Comparison of ENCODE assay signal across 10 cellular contexts in the genomic region with DNA sequence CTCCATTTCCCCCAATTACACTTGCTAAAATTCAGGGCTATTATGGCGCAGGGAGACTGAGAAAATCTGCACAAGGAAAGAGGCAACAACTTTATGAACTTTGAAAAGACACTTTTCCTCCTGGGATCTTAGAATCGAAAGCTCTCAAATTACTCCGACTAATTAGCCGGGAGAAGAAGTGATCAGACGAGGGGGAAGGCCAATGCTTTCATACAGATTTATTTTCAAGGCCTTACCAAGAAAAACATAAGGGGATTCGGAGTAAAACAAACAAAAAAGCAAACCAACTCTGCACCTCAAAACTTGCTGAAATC. TPM values are rescaled to one million over a fixed set of nuclear protein-coding genes. Genes with fewer than 3 reads are reported as not detected.
A peak's percentile ranks its signal among the peaks of the same experiment; 100 is the strongest.
DNase-seq lines count a peak whose midpoint lies in the region; ATAC-seq, FAIRE-seq and TF ChIP-seq lines count a peak whose summit lies in the region.
"Had no signal": no experiment of that assay in that cellular context is flagged by ENCODE, and none has a peak within 500 bp of the region (broad histone marks: within the 10 kb centered on the region; RNA-seq: fewer than 3 reads in every experiment).

No MANE protein-coding gene starts in this region.

- TF ChIP-seq RAD21 in GM12878 (IDR thresholded peaks at IDR 0.05; ENCODE audit: insufficient read depth, low read depth, low read length) = no peak

- H3K9ac ChIP-seq in GM12878 (ENCODE audit: control insufficient read depth, insufficient read depth, low read length) = no peak overlapping the region

- H3K4me3 ChIP-seq in CD4-positive, CD25-positive, alpha-beta regulatory T cell (ENCODE audit: low read depth, low read length) = no peak overlapping the region
- H3K4me3 ChIP-seq in HEK293 (ENCODE audit: low read depth, low read length) (peak overlapping the region; percentile 84), GM12878 (no peak overlapping the region), adrenal gland (no peak overlapping the region)

- H3K9me3 Mint-ChIP-seq in CD4-positive, CD25-positive, alpha-beta regulatory T cell = peaks cover 0 to 13% (median 3%) of the 10 kb centered on the region in 7 donors
- peaks cover 0 to 42% (median 35%) of the 10 kb centered on the region in 7 donors for H3K9me3 Mint-ChIP-seq in naive B cell

- FAIRE-seq in GM12878 (lab: Jason Lieb, UNC) = no peak

- H2AFZ ChIP-seq in GM12878 (ENCODE audit: control insufficient read depth, low read depth, low read length) = no peak overlapping the region

- TF ChIP-seq POLR2A in GM12878 (IDR thresholded peaks at IDR 0.05; ENCODE audit: low read depth, low read length) (no peak), adrenal gland (IDR thresholded peaks at IDR 0.05) (no peak)

- peaks cover 64% of the 10 kb centered on the region for H3K4me1 ChIP-seq in CD4-positive, CD25-positive, alpha-beta regulatory T cell (ENCODE audit: control insufficient read depth, insufficient read depth, low read length, poor library complexity, severe bottlenecking)
- H3K4me1 ChIP-seq in HEK293 (ENCODE audit: control insufficient read depth, insufficient read depth, low read length) = no peaks in the 10 kb centered on the region
- peaks cover 14% of the 10 kb centered on the region; the same call in 1 of the 2 replicates for H3K4me1 ChIP-seq in GM12878 (ENCODE audit: control insufficient read depth, insufficient read depth, low read length)
- H3K4me1 ChIP-seq in adrenal gland (replicated peaks in 1 of 2) = peaks cover 14 to 54% of the 10 kb centered on the region in 2 donors
- H3K4me1 ChIP-seq: foreskin keratinocyte had no signal

- peaks cover 83% of the 10 kb centered on the region for H3K27me3 Mint-ChIP-seq in CD4-positive, CD25-positive, alpha-beta regulatory T cell
- H3K27me3 Mint-ChIP-seq in naive B cell = peaks cover 67 to 75% (median 75%) of the 10 kb centered on the region in 3 donors

- CTCF ChIA-PET in HEK293 (lab: Yijun Ruan, JAX) = interaction anchor here (0.7 to 3.2 kb wide), 6 partner anchors 61 to 1488 kb away, joined by 3 to 13 read pairs (median 5); no protein-coding TSS in a partner anchor
- CTCF ChIA-PET in GM12878 (lab: Yijun Ruan, JAX) = interaction anchor here (2.5 kb wide), 1 partner anchor 168 kb away, joined by 5 read pairs; no protein-coding TSS in a partner anchor

- H3K27ac Mint-ChIP-seq in CD4-positive, CD25-positive, alpha-beta regulatory T cell = no peak overlapping the region
- H3K27ac Mint-ChIP-seq in naive B cell = peak overlapping the region in 3 of 6 donors; percentile 58 to 90 (median 64)

- intact Hi-C loops in GM12878 (cut with micrococcal nuclease; ENCODE audit: unreplicated experiment) (loop anchor here (10.0 kb wide), 1 partner anchor 165 kb away; no protein-coding TSS in a partner anchor), adrenal gland (cut with DNase I) (no loop called here)

- WGBS in GM12878 (ENCODE audit: insufficient coverage, insufficient replicate concordance, low lambda C conversion rate, missing lambda C conversion rate) = 48% methylated on average over 6 of the region's 6 CpGs
- WGBS in adrenal gland, 4 donors = 36 to 42% (median 40%) methylated on average over 6 of the region's 6 CpGs

- peak overlapping the region; percentile 87; the same call in 1 of the 2 replicates for H3K4me2 ChIP-seq in GM12878 (ENCODE audit: control insufficient read depth, insufficient read depth)

- peaks cover 51% of the 10 kb centered on the region for H3K27me3 ChIP-seq in CD4-positive, CD25-positive, alpha-beta regulatory T cell (ENCODE audit: control insufficient read depth, insufficient read depth, low read length)
- peaks cover 37 to 65% of the 10 kb centered on the region in 2 experiments for H3K27me3 ChIP-seq in GM12878 (replicated peaks in 1 of 2; ENCODE audit: control insufficient read depth in 2 of 2, insufficient read depth in 2 of 2, low read length in 1 of 2)
- H3K27me3 ChIP-seq in adrenal gland = peaks cover 92% of the 10 kb centered on the region

- SMC1A ChIA-PET in GM12878 (lab: Charles Lee; ENCODE audit: uncharacterized antibody, unreplicated experiment) = no interaction called here

- in situ Hi-C loops in GM12878 (cut with MboI) = no loop called here

- H3K27ac ChIP-seq in CD4-positive, CD25-positive, alpha-beta regulatory T cell (ENCODE audit: insufficient read depth, low read length, poor library complexity, severe bottlenecking) = no peak overlapping the region
- peak overlapping the region; percentile 93 for H3K27ac ChIP-seq in HEK293 (ENCODE audit: extremely low read depth, low read depth, low read length)
- H3K27ac ChIP-seq in GM12878 (ENCODE audit: control insufficient read depth, insufficient read depth) = no peak overlapping the region
- H3K27ac ChIP-seq in adrenal gland = no peak overlapping the region
- H3K27ac ChIP-seq: foreskin keratinocyte had no signal

- no peaks in the 10 kb centered on the region for H3K79me2 ChIP-seq in GM12878 (ENCODE audit: control insufficient read depth, insufficient read depth, low read length)

- H3K4me1 Mint-ChIP-seq in CD4-positive, CD25-positive, alpha-beta regulatory T cell = peaks cover 22 to 66% (median 33%) of the 10 kb centered on the region in 4 donors
- peaks cover 36 to 48% (median 40%) of the 10 kb centered on the region in 3 donors for H3K4me1 Mint-ChIP-seq in naive B cell

- RAD21 ChIA-PET in GM12878 (lab: Charles Lee; ENCODE audit: unreplicated experiment) = no interaction called here

- BruUV-seq in GM12878 (replicated peaks; lab: Mats Ljungman, UMichigan) = no TSS peak

- POLR2A ChIA-PET in HEK293 (lab: Yijun Ruan, JAX) (interaction anchor here (1.4 kb wide), 1 partner anchor 19 kb away, joined by 4 read pairs; no protein-coding TSS in a partner anchor), GM12878 (lab: Charles Lee) (no interaction called here)

- peak overlapping the region; percentile 76 to 85 (median 81) for H3K4me3 Mint-ChIP-seq in CD4-positive, CD25-positive, alpha-beta regulatory T cell
- peak overlapping the region; percentile 44 to 86 (median 80) for H3K4me3 Mint-ChIP-seq in naive B cell

- TF ChIP-seq CTCF in HEK293 (tag by site-specific recombination; IDR thresholded peaks at IDR 0.05) (no peak), GM12878 (IDR thresholded peaks at IDR 0.05 in 2 of 3, conservative IDR thresholded peaks at IDR 0.05 in 1 of 3; ENCODE audit: control insufficient read depth in 2 of 3, extremely low read depth in 1 of 3, insufficient read depth in 1 of 3, low read depth in 3 of 3, low read length in 3 of 3) (no peak), adrenal gland (IDR thresholded peaks at IDR 0.05) (no peak)

- no peaks in the 10 kb centered on the region for H4K20me1 ChIP-seq in GM12878 (ENCODE audit: control insufficient read depth, insufficient read depth)

- H3K36me3 ChIP-seq in CD4-positive, CD25-positive, alpha-beta regulatory T cell (ENCODE audit: control insufficient read depth, insufficient read depth, low read length) = no peaks in the 10 kb centered on the region
- peaks cover 0 to 31% of the 10 kb centered on the region in 2 experiments; a peak in 1 of 3 replicates for H3K36me3 ChIP-seq in HEK293 (ENCODE audit: control insufficient read depth in 2 of 2, insufficient read depth in 1 of 2, low read length in 2 of 2)
- no peaks in the 10 kb centered on the region for H3K36me3 ChIP-seq in GM12878 (ENCODE audit: control insufficient read depth in 2 of 2, insufficient read depth in 2 of 2, low read length in 1 of 2)
- H3K36me3 ChIP-seq in adrenal gland (replicated peaks in 1 of 2) = no peaks in the 10 kb centered on the region

- no peaks in the 10 kb centered on the region for H3K9me3 ChIP-seq in CD4-positive, CD25-positive, alpha-beta regulatory T cell (ENCODE audit: control insufficient read depth in 2 of 2, low read length in 2 of 2)
- no peaks in the 10 kb centered on the region for H3K9me3 ChIP-seq in HEK293 (ENCODE audit: control insufficient read depth, insufficient read depth, low read depth, low read length)
- H3K9me3 ChIP-seq in GM12878 (replicated peaks; ENCODE audit: control insufficient read depth, insufficient read depth, low read length) = no peaks in the 10 kb centered on the region; the same call in 2 of the 3 replicates
- H3K9me3 ChIP-seq in adrenal gland (replicated peaks in 1 of 3) = no peaks in the 10 kb centered on the region

- ATAC-seq in CD4-positive, CD25-positive, alpha-beta regulatory T cell (ENCODE audit: low read depth in 2 of 2) = no peak
- ATAC-seq in GM12878 (no peak), naive B cell (ENCODE audit: low read depth in 2 of 2) (no peak), HG03342 (IDR thresholded peaks at IDR 0.05; ENCODE audit: unreplicated experiment) (no peak), HG02981 (IDR thresholded peaks at IDR 0.05; ENCODE audit: unreplicated experiment) (no peak)

- no peaks in the 10 kb centered on the region for H3K36me3 Mint-ChIP-seq in CD4-positive, CD25-positive, alpha-beta regulatory T cell
- peaks cover 10 to 51% of the 10 kb centered on the region in 2 donors for H3K36me3 Mint-ChIP-seq in naive B cell

- no peak for TF ChIP-seq EP300 in GM12878 (IDR thresholded peaks at IDR 0.05; ENCODE audit: borderline replicate concordance in 1 of 2, control insufficient read depth in 1 of 2, low read depth in 2 of 2, low read length in 2 of 2)

- no peak for DNase-seq in CD4-positive, CD25-positive, alpha-beta regulatory T cell
- DNase-seq in GM12878 (ENCODE audit: low read depth, low spot score) (no peak), naive B cell (no peak), adrenal gland (no peak)
- DNase-seq in stimulated activated CD8-positive, alpha-beta memory T cell treated with anti-CD3 and anti-CD28 coated beads, Interleukin-4, amount 100 ng/mL, for 48 hours = no peak
- DNase-seq: NCI-H510A treated with DMSO at 0.1 percent for 48 hours had no signal

RNA-seq across cellular contexts. Expression of gene PAX6, which starts 1.6 kb away (rescaled TPM):
- total RNA-seq in CD4-positive, CD25-positive, alpha-beta regulatory T cell = not detected
- polyA plus RNA-seq in CD4-positive, CD25-positive, alpha-beta regulatory T cell = not detected
- not detected in 2 replicates for total RNA-seq in GM12878 (2013; cell fraction: nucleolus; rRNA removed)
- total RNA-seq in GM12878 (2014; rRNA removed) (0.05 and 0.06 TPM in 2 replicates), GM12878 (2014; rRNA removed; fragmentation: Illumina TruSeq; extraction: Trizol) (0.22 and 0.32 TPM in 2 replicates), GM12878 (2021) (0.26 and 0.53 TPM in 2 replicates), adrenal gland (1 to 10 TPM in 2 of 8 donors, under 1 TPM in 4, not detected in 2; 0.11 to 3.7 (median 0.68) TPM)
- polyA plus RNA-seq in GM12878 (2011; ENCODE audit: low read depth) = 0.25 TPM
- polyA plus RNA-seq in GM12878 (2011; rRNA removed) (0.08 TPM in 1 of 2 replicates, not detected in the other), GM12878 (2014; fragmentation: Illumina TruSeq; extraction: Trizol) (0.15 TPM in 1 of 2 replicates, not detected in the other), GM12878 (2014; fragmentation: Nextera tagmentation; extraction: Ambion mirVana) (under 1 TPM in 1 of 2 experiments, not detected in 1; 0.10 TPM), GM12878 (2014; rRNA removed) (0.09 and 0.62 TPM in 2 replicates), GM12878 (2016; fragmentation: Nextera tagmentation; extraction: Ambion mirVana) (not detected), naive B cell (ENCODE audit: low read depth in 6 of 6) (not detected), adrenal gland (under 1 TPM; 0.08 to 0.30 (median 0.20) TPM)
- not detected in 2 replicates for polyA plus RNA-seq in GM12878 (2011; cell fraction: cytosol; rRNA removed)
- polyA plus RNA-seq in GM12878 (2011; cell fraction: nucleus; rRNA removed) = not detected in 2 replicates
- polyA plus RNA-seq in GM12878 (2012) = 0.25 and 0.38 TPM in 2 replicates
- polyA minus RNA-seq in GM12878 (2011; rRNA and poly(A)+ RNA removed) = not detected in 2 replicates
- not detected in 2 replicates for polyA minus RNA-seq in GM12878 (2011; cell fraction: cytosol; rRNA and poly(A)+ RNA removed)
- polyA minus RNA-seq in GM12878 (2011; cell fraction: nucleus; rRNA and poly(A)+ RNA removed) = 0.38 TPM in 1 of 2 replicates, not detected in the other
- total RNA-seq: foreskin keratinocyte had no signal
